In the genomic region with DNA sequence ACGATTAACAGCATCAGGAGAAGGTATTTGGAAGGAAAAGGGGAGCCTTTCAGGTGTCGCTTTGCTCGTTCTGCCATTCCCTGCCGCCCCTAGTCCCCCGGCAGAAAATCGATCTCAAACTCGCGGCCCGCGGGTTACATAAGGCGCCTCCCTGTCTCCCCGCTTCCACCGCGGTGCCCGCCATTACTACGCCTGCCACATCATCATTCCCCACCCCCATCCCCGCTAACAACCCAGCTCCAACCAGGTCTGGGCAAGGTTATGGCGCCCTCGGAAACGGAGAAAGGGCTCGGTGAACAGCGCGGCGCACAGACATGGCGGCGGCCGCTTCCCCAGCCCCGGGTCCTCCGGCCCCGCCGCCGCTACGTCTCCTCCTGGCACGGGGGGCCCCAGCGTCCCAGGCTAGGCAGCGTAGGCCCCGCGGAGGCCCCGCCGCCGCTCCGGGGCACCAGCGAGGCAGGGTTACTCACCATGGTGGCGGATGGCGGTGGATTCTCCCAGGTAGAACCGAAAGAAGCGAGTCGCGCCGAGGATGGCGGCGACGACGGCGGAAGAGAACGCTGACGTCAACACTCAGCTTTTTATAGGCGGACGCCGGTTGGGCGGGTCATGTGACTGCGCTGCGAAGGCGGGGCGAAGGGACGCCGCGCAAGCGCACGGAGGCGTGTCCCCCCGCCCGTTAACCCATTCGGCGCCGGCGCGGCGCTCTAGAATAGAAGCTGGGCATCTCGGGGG, we compare ENCODE assay signal across 8 cellular contexts. TPM values are rescaled to one million over a fixed set of nuclear protein-coding genes. Genes with fewer than 3 reads are reported as not detected.
DNase-seq lines count a peak whose midpoint lies in the region; ATAC-seq, FAIRE-seq and TF ChIP-seq lines count a peak whose summit lies in the region.

A gene (minus strand): TSS at position 556 of the 735 bp plus-strand sequence. CDS start 83 bp downstream, at position 473.

- peaks cover 28% of the 10 kb centered on the region for H3K4me1 ChIP-seq in smooth muscle cell (ENCODE audit: low read depth)

- no peak for TF ChIP-seq CTCF in GM12865 (IDR thresholded peaks at IDR 0.05; ENCODE audit: insufficient read depth, low read depth, low read length, missing control alignments)
- TF ChIP-seq CTCF in bronchial epithelial cell (IDR thresholded peaks at IDR 0.05; ENCODE audit: insufficient read depth, low read length, severe bottlenecking): no peak
- TF ChIP-seq CTCF in smooth muscle cell (IDR thresholded peaks at IDR 0.05; ENCODE audit: borderline replicate concordance, insufficient read depth, poor library complexity, severe bottlenecking): no peak

- H3K9me3 Mint-ChIP-seq in immature natural killer cell: no peaks in the 10 kb centered on the region

- H3K36me3 Mint-ChIP-seq in immature natural killer cell: peaks cover 0 to 24% (median 13%) of the 10 kb centered on the region in 3 donors

- no peaks in the 10 kb centered on the region for H3K27me3 ChIP-seq in bronchial epithelial cell (ENCODE audit: control insufficient read depth, insufficient read depth, low read length)
- no peaks in the 10 kb centered on the region for H3K27me3 ChIP-seq in smooth muscle cell (ENCODE audit: low read depth)

- H3K27ac ChIP-seq in smooth muscle cell (ENCODE audit: low read depth): peak within 1 kb of the TSS; percentile 98

- H3K9ac ChIP-seq in smooth muscle cell (ENCODE audit: low read depth): peak within 1 kb of the TSS; percentile 99

- peak within 1 kb of the TSS; percentile 77 for H3K4me3 ChIP-seq in GM12865 (ENCODE audit: low read depth, low read length)
- H3K4me3 ChIP-seq in bronchial epithelial cell (ENCODE audit: low read depth, low read length): peak within 1 kb of the TSS; percentile 78
- peak within 1 kb of the TSS; percentile 100 for H3K4me3 ChIP-seq in smooth muscle cell

- H3K4me3 Mint-ChIP-seq in immature natural killer cell: peak within 1 kb of the TSS; percentile 90 to 98 (median 98)

- H3K27ac Mint-ChIP-seq in immature natural killer cell: peak within 1 kb of the TSS; percentile 92 to 97 (median 96)

- H3K36me3 ChIP-seq in bronchial epithelial cell (ENCODE audit: control insufficient read depth, insufficient read depth, low read length): peaks cover 45% of the 10 kb centered on the region
- H3K36me3 ChIP-seq in smooth muscle cell (ENCODE audit: low read depth): peaks cover 8% of the 10 kb centered on the region

- WGBS in smooth muscle cell (ENCODE audit: low lambda C conversion rate): 1% methylated on average over 79 of the region's 80 CpGs

- H3K4me2 ChIP-seq in smooth muscle cell: peak within 1 kb of the TSS; percentile 99

- H3K79me2 ChIP-seq in smooth muscle cell (ENCODE audit: low read depth): peaks cover 52% of the 10 kb centered on the region

- ATAC-seq in HG03025 (IDR thresholded peaks at IDR 0.05; ENCODE audit: low FRiP score, unreplicated experiment) (peak; percentile 49), GM21619 (IDR thresholded peaks at IDR 0.05; ENCODE audit: unreplicated experiment) (no peak)

- peaks cover 46 to 54% of the 10 kb centered on the region in 2 donors for H3K4me1 Mint-ChIP-seq in immature natural killer cell

- H4K20me1 ChIP-seq in smooth muscle cell (ENCODE audit: low read depth): peaks cover 52% of the 10 kb centered on the region

- peaks cover 42% of the 10 kb centered on the region for H3F3A ChIP-seq in smooth muscle cell (ENCODE audit: low read depth)

- H3K27me3 Mint-ChIP-seq in immature natural killer cell (ENCODE audit: low read depth in 3 of 3): peaks cover 19 to 44% (median 41%) of the 10 kb centered on the region in 3 donors

- DNase-seq in GM12865 (ENCODE audit: low read depth): peak; percentile 97
- DNase-seq in NCI-H2227 (lab: John Stamatoyannopoulos, UW; ENCODE audit: unreplicated experiment): peak; percentile 94
- peak; percentile 85 to 88 (median 85) for DNase-seq in activated CD4-positive, CD25-positive, alpha-beta regulatory T cell (lab: John Stamatoyannopoulos, UW)
- peak; percentile 49 for DNase-seq in bronchial epithelial cell (ENCODE audit: low read depth)
- DNase-seq in immature natural killer cell: peak; percentile 91 to 94 (median 93)
- DNase-seq in smooth muscle cell (lab: John Stamatoyannopoulos, UW; ENCODE audit: unreplicated experiment): peak; percentile 75

- FAIRE-seq in bronchial epithelial cell (lab: Jason Lieb, UNC): no peak

- no peaks in the 10 kb centered on the region for H3K9me3 ChIP-seq in smooth muscle cell (replicated peaks; ENCODE audit: low read depth)

- peak within 1 kb of the TSS; percentile 64 for H2AFZ ChIP-seq in smooth muscle cell (ENCODE audit: low read depth)

RNA-seq across cellular contexts. Expression of the gene that starts here (rescaled TPM):
- total RNA-seq in bronchial epithelial cell: 3,055 and 4,680 TPM in 2 replicates
- polyA plus RNA-seq in immature natural killer cell: 100 to 1,000 TPM; 167 to 381 (median 325) TPM
- total RNA-seq in smooth muscle cell: 870 and 903 TPM in 2 replicates
- polyA plus RNA-seq in smooth muscle cell: 365 and 474 TPM in 2 replicates
